Comparison of ENCODE assay signal across 10 cellular contexts in the genomic region with DNA sequence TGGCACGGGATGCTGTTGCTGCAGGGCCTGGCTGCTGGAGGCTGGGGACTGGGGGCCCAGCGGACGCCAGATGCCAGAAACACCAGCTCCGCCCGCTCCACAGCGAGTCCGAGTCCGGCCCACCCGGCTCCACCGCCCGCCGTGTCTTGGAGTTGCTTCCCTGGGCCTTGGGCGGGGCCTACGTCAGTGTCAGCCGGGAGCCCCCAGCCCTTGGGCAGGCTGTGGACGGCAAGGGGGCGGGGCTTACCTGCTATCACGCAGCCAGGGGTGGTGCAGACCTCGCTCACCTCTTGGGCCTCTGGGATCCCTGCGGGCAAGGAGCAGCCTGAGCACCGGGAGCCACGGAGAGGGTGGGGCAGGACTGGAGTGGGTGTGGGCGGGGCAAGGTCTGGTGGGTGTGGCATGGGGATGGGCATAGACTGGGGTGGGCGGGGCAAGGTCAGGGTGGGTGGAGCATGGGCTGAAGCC. TPM values are rescaled to one million over a fixed set of nuclear protein-coding genes. Genes with fewer than 3 reads are reported as not detected.
DNase-seq lines count a peak whose midpoint lies in the region; ATAC-seq, FAIRE-seq and TF ChIP-seq lines count a peak whose summit lies in the region.
"Had no signal": no experiment of that assay in that cellular context is flagged by ENCODE, and none has a peak within 500 bp of the region (broad histone marks: within the 10 kb centered on the region; RNA-seq: fewer than 3 reads in every experiment).

No MANE protein-coding gene starts in this region.

- H3K4me3 Mint-ChIP-seq in activated T-cell treated with anti-CD3 and anti-CD28 coated beads, Interleukin-2, amount 50 U/mL, for 24 hours = no peak overlapping the region

- H3K36me3 ChIP-seq in ACC112 (ENCODE audit: insufficient read depth, low read length) = no peaks in the 10 kb centered on the region
- H3K36me3 ChIP-seq in kidney (ENCODE audit: control insufficient read depth in 1 of 2, insufficient read depth in 2 of 2, low read length in 2 of 2) = no peaks in the 10 kb centered on the region

- no peak overlapping the region for H2AFZ ChIP-seq in ACC112 (ENCODE audit: low read length, unreplicated experiment)
- H2AFZ ChIP-seq: parathyroid adenoma had no signal

- peaks cover 9% of the 10 kb centered on the region for H3K9me3 Mint-ChIP-seq in activated T-cell treated with anti-CD3 and anti-CD28 coated beads, Interleukin-2, amount 50 U/mL, for 24 hours

- ATAC-seq in GM19455 (IDR thresholded peaks at IDR 0.05; ENCODE audit: unreplicated experiment) (no peak), GM18909 (IDR thresholded peaks at IDR 0.05; ENCODE audit: poor library complexity, unreplicated experiment) (no peak), HG03139 (IDR thresholded peaks at IDR 0.05; ENCODE audit: unreplicated experiment) (no peak)

- no peak overlapping the region for H3K27ac ChIP-seq in ACC112 (ENCODE audit: low read depth, low read length)
- H3K27ac ChIP-seq in kidney (ENCODE audit: low read depth in 2 of 2, low read length in 2 of 2) = no peak overlapping the region
- H3K27ac ChIP-seq: parathyroid adenoma had no signal

- no peaks in the 10 kb centered on the region for H3K36me3 Mint-ChIP-seq in activated T-cell treated with anti-CD3 and anti-CD28 coated beads, Interleukin-2, amount 50 U/mL, for 24 hours (ENCODE audit: low read depth)
- H3K36me3 Mint-ChIP-seq: brain had no signal

- peaks cover 41% of the 10 kb centered on the region for H3K27me3 ChIP-seq in ACC112 (ENCODE audit: insufficient read depth, low read length)

- DNase-seq in H54 (ENCODE audit: insufficient read length, low spot score) = peak; percentile 20
- peak; percentile 36 for DNase-seq in activated T-cell treated with anti-CD3 and anti-CD28 coated beads, Interleukin-2, amount 50 U/mL, for 24 hours
- DNase-seq in kidney = peak; percentile 79
- DNase-seq in RCC 7860 (ENCODE audit: low spot score) = no peak

- TF ChIP-seq CTCF in kidney (IDR thresholded peaks at IDR 0.05; ENCODE audit: borderline replicate concordance, extremely low read depth, insufficient read depth) = no peak

- H3K9ac ChIP-seq in kidney (ENCODE audit: low read length in 2 of 2) = no peak overlapping the region
- H3K9ac ChIP-seq: parathyroid adenoma had no signal

- no peak for TF ChIP-seq POLR2A in H54 (IDR thresholded peaks at IDR 0.05; ENCODE audit: low read depth, low read length)

- FAIRE-seq in H54 (lab: Jason Lieb, UNC) (no peak), kidney (lab: Jason Lieb, UNC) (no peak), RCC 7860 (lab: Jason Lieb, UNC) (no peak)

- H3K27me3 Mint-ChIP-seq in activated T-cell treated with anti-CD3 and anti-CD28 coated beads, Interleukin-2, amount 50 U/mL, for 24 hours = peaks cover 6% of the 10 kb centered on the region

- peak overlapping the region; percentile 40; the same call in 1 of the 2 replicates for H3K4me3 ChIP-seq in ACC112 (ENCODE audit: low read depth, low read length)
- H3K4me3 ChIP-seq in kidney (ENCODE audit: low read length in 2 of 2) = no peak overlapping the region

- peaks cover 8% of the 10 kb centered on the region for H3K4me1 ChIP-seq in ACC112 (ENCODE audit: control insufficient read depth, insufficient read depth, low read length, unreplicated experiment)
- no peaks in the 10 kb centered on the region for H3K4me1 ChIP-seq in kidney (ENCODE audit: control insufficient read depth in 1 of 2, insufficient read depth in 1 of 2, low read depth in 1 of 2, low read length in 2 of 2)
- H3K4me1 ChIP-seq: parathyroid adenoma had no signal

- H3K9me3 ChIP-seq in kidney (ENCODE audit: control insufficient read depth in 1 of 2, low read length in 2 of 2) = peaks cover 2 to 19% of the 10 kb centered on the region in 2 donors

- no peaks in the 10 kb centered on the region for H3K4me1 Mint-ChIP-seq in activated T-cell treated with anti-CD3 and anti-CD28 coated beads, Interleukin-2, amount 50 U/mL, for 24 hours (ENCODE audit: low read depth)

- intact Hi-C loops in kidney (cut with DNase I) = no loop called here

- no peaks in the 10 kb centered on the region for H3K79me2 ChIP-seq in ACC112 (ENCODE audit: control insufficient read depth, insufficient read depth, low read length, unreplicated experiment)
- H3K79me2 ChIP-seq: parathyroid adenoma had no signal

- no peak overlapping the region for H3K27ac Mint-ChIP-seq in activated T-cell treated with anti-CD3 and anti-CD28 coated beads, Interleukin-2, amount 50 U/mL, for 24 hours

RNA-seq across cellular contexts. Expression of a gene that starts 21.7 kb away (rescaled TPM):
- total RNA-seq in kidney = 4.0 TPM
- 8.5 TPM for polyA plus RNA-seq in kidney (ENCODE audit: insufficient read depth, low read depth, low replicate concordance)

RNA-seq across cellular contexts. Expression of a gene that starts 24.5 kb away (rescaled TPM):
- total RNA-seq in kidney = 39.5 TPM
- 25.6 TPM for polyA plus RNA-seq in kidney (ENCODE audit: insufficient read depth, low read depth, low replicate concordance)

RNA-seq across cellular contexts. Expression of a gene that starts 54.9 kb away (rescaled TPM):
- total RNA-seq in kidney = 95.0 TPM
- polyA plus RNA-seq in kidney (ENCODE audit: insufficient read depth, low read depth, low replicate concordance) = 99.1 TPM
